Comparison of ENCODE assay signal across 1 cellular context in the genomic region with DNA sequence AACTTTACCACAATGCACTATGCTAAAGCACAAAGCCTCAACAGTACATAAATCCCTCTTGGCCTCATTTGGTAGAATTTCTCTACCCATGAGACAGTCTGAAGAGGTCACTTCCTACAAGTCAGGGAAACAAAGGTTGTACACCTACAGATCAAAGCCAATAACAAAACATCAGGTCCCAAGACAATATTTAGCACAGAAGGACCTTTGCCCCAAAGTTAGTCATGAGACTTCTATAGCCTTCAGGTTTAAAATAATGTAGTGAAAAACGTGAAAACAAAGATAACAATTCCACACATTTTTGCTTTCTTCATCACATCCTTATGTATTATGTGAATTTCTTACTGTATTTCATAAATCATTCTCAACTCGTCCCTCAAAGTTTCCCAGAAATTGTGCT.
TF ChIP-seq lines count a peak whose summit lies in the region.

No MANE protein-coding gene starts in this region.

TF ChIP-seq in HCT116, 20 proteins besides CTCF, POLR2A, EP300 and RAD21 (continued from another document):
- TF ChIP-seq, protein P1, sequence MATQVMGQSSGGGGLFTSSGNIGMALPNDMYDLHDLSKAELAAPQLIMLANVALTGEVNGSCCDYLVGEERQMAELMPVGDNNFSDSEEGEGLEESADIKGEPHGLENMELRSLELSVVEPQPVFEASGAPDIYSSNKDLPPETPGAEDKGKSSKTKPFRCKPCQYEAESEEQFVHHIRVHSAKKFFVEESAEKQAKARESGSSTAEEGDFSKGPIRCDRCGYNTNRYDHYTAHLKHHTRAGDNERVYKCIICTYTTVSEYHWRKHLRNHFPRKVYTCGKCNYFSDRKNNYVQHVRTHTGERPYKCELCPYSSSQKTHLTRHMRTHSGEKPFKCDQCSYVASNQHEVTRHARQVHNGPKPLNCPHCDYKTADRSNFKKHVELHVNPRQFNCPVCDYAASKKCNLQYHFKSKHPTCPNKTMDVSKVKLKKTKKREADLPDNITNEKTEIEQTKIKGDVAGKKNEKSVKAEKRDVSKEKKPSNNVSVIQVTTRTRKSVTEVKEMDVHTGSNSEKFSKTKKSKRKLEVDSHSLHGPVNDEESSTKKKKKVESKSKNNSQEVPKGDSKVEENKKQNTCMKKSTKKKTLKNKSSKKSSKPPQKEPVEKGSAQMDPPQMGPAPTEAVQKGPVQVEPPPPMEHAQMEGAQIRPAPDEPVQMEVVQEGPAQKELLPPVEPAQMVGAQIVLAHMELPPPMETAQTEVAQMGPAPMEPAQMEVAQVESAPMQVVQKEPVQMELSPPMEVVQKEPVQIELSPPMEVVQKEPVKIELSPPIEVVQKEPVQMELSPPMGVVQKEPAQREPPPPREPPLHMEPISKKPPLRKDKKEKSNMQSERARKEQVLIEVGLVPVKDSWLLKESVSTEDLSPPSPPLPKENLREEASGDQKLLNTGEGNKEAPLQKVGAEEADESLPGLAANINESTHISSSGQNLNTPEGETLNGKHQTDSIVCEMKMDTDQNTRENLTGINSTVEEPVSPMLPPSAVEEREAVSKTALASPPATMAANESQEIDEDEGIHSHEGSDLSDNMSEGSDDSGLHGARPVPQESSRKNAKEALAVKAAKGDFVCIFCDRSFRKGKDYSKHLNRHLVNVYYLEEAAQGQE (IDR thresholded peaks at IDR 0.05; ENCODE audit: low read depth) = no peak
- no peak for TF ChIP-seq ZNF274 (IDR thresholded peaks at IDR 0.05; ENCODE audit: low read depth, low read length)
- no peak for TF ChIP-seq CBX3 (IDR thresholded peaks at IDR 0.05; ENCODE audit: low read depth)
- no peak for TF ChIP-seq ELF1 (IDR thresholded peaks at IDR 0.05; ENCODE audit: borderline replicate concordance, low read depth)
- TF ChIP-seq, protein P2, sequence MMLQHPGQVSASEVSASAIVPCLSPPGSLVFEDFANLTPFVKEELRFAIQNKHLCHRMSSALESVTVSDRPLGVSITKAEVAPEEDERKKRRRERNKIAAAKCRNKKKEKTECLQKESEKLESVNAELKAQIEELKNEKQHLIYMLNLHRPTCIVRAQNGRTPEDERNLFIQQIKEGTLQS (IDR thresholded peaks at IDR 0.05) = no peak
- no peak for TF ChIP-seq CEBPB (IDR thresholded peaks at IDR 0.05; ENCODE audit: low read depth)
- no peak for TF ChIP-seq SIN3A (IDR thresholded peaks at IDR 0.05; ENCODE audit: low read depth)
- TF ChIP-seq, protein P3, sequence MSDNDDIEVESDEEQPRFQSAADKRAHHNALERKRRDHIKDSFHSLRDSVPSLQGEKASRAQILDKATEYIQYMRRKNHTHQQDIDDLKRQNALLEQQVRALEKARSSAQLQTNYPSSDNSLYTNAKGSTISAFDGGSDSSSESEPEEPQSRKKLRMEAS (IDR thresholded peaks at IDR 0.05) = no peak
- TF ChIP-seq POLR2AphosphoS5 (IDR thresholded peaks at IDR 0.05; ENCODE audit: low read depth, low read length) = no peak
- no peak for TF ChIP-seq TCF7L2 (IDR thresholded peaks at IDR 0.05; ENCODE audit: borderline replicate concordance, extremely low read depth, insufficient read depth, insufficient read length)
- no peak for TF ChIP-seq EZH2 (IDR thresholded peaks at IDR 0.05)
- TF ChIP-seq ZFX (IDR thresholded peaks at IDR 0.05) = no peak
- no peak for TF ChIP-seq FOSL1 (IDR thresholded peaks at IDR 0.05; ENCODE audit: low read depth)
